Comparison of ENCODE assay signal across 44 cellular contexts in the genomic region with DNA sequence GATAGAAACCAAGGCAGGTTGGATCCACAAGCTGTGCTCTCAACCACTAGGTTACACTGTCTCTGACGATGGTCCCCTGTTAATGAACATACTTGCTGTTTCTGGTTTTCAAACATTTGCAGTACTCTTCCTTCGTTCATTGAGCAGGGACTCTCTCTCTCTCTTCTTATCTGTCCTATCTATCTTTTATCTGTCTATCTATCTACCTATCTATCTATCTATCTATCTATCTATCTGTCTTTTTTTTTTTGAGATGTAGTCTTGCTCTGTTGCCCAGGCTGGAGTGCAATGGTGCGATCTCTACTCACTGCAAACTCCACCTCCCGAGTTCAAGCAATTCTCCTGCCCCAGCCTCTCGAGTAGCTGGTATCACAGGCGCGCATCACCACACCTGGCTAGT. TPM values are rescaled to one million over a fixed set of nuclear protein-coding genes. Genes with fewer than 3 reads are reported as not detected.
"Had no signal": no experiment of that assay in that cellular context is flagged by ENCODE, and none has a peak within 500 bp of the region (broad histone marks: within the 10 kb centered on the region; RNA-seq: fewer than 3 reads in every experiment).

No MANE protein-coding gene starts in this region.

- H3K27me3 ChIP-seq: ascending aorta, body of pancreas, brain microvascular endothelial cell, cardiac muscle cell had no signal

- H3K27ac Mint-ChIP-seq: activated naive CD4-positive, alpha-beta T cell treated with anti-CD3 and anti-CD28 coated beads for 36 hours; activated naive CD4-positive, alpha-beta T cell treated with anti-CD3 and anti-CD28 coated beads, Interleukin-2, amount 10 ng/mL, durations not matched to agents 7 days and 5 days; activated naive CD4-positive, alpha-beta T cell treated with anti-CD3 and anti-CD28 coated beads, Interleukin-2, amount 50 U/mL, for 24 hours; activated naive CD4-positive, alpha-beta T cell treated with anti-CD3 and anti-CD28 coated beads, Interleukin-2, amount 50 U/mL, for 72 hours; activated naive CD8-positive, alpha-beta T cell; activated naive CD8-positive, alpha-beta T cell treated with anti-CD3 and anti-CD28 coated beads for 36 hours; activated naive CD8-positive, alpha-beta T cell treated with anti-CD3 and anti-CD28 coated beads, Interleukin-2, amount 10 ng/mL, durations not matched to agents 7 days and 5 days; activated naive CD8-positive, alpha-beta T cell treated with anti-CD3 and anti-CD28 coated beads, Interleukin-2, amount 50 U/mL, for 24 hours; activated T-cell treated with anti-CD3 and anti-CD28 coated beads, Interleukin-2, amount 50 U/mL, for 24 hours; activated T-cell treated with anti-CD3 and anti-CD28 coated beads, Interleukin-2, amount 50 U/mL, for 72 hours; activated T-helper 1 cell treated with anti-CD3 and anti-CD28 coated beads, Interleukin-12 subunit alpha, Interleukin-12 subunit beta, Interleukin-2, Interleukin-4 antibody, amounts not matched to agents 30 ng/mL and 10 ng/mL and 1 ng/mL, durations not matched to agents 14 hours and 24 hours and 36 hours; activated T-helper 17 cell treated with anti-CD3 and anti-CD28 coated beads, Interleukin-2, amount 50 U/mL, for 72 hours; activated T-helper 2 cell treated with anti-CD3 and anti-CD28 coated beads, Interferon-gamma antibody, Interleukin-2, Interleukin-4, amounts not matched to agents 10 μg/mL and 5 μg/mL and 100 μg/mL, durations not matched to agents 14 hours and 24 hours and 36 hours had no signal

- H3K27me3 Mint-ChIP-seq: activated naive CD4-positive, alpha-beta T cell treated with anti-CD3 and anti-CD28 coated beads, Interleukin-2, amount 10 ng/mL, durations not matched to agents 7 days and 5 days; activated naive CD4-positive, alpha-beta T cell treated with anti-CD3 and anti-CD28 coated beads, Interleukin-2, amount 50 U/mL, for 24 hours; activated naive CD8-positive, alpha-beta T cell; activated naive CD8-positive, alpha-beta T cell treated with anti-CD3 and anti-CD28 coated beads, Interleukin-2, amount 10 ng/mL, durations not matched to agents 7 days and 5 days; activated naive CD8-positive, alpha-beta T cell treated with anti-CD3 and anti-CD28 coated beads, Interleukin-2, amount 50 U/mL, for 24 hours; activated T-helper 17 cell treated with anti-CD3 and anti-CD28 coated beads, Interleukin-2, amount 50 U/mL, for 72 hours had no signal

- H3K4me3 Mint-ChIP-seq: activated naive CD4-positive, alpha-beta T cell treated with anti-CD3 and anti-CD28 coated beads for 36 hours; activated naive CD4-positive, alpha-beta T cell treated with anti-CD3 and anti-CD28 coated beads, Interleukin-2, amount 10 ng/mL, durations not matched to agents 7 days and 5 days; activated naive CD4-positive, alpha-beta T cell treated with anti-CD3 and anti-CD28 coated beads, Interleukin-2, amount 50 U/mL, for 24 hours; activated naive CD8-positive, alpha-beta T cell; activated naive CD8-positive, alpha-beta T cell treated with anti-CD3 and anti-CD28 coated beads for 36 hours; activated naive CD8-positive, alpha-beta T cell treated with anti-CD3 and anti-CD28 coated beads, Interleukin-2, amount 10 ng/mL, durations not matched to agents 7 days and 5 days; activated naive CD8-positive, alpha-beta T cell treated with anti-CD3 and anti-CD28 coated beads, Interleukin-2, amount 50 U/mL, for 24 hours; activated T-cell treated with anti-CD3 and anti-CD28 coated beads, Interleukin-2, amount 50 U/mL, for 24 hours; activated T-cell treated with anti-CD3 and anti-CD28 coated beads, Interleukin-2, amount 50 U/mL, for 4 hours; activated T-cell treated with anti-CD3 and anti-CD28 coated beads, Interleukin-2, amount 50 U/mL, for 72 hours; activated T-helper 1 cell treated with anti-CD3 and anti-CD28 coated beads, Interleukin-12 subunit alpha, Interleukin-12 subunit beta, Interleukin-2, Interleukin-4 antibody, amounts not matched to agents 30 ng/mL and 10 ng/mL and 1 ng/mL, durations not matched to agents 14 hours and 24 hours and 36 hours; activated T-helper 17 cell treated with anti-CD3 and anti-CD28 coated beads, Interleukin-2, amount 50 U/mL, for 72 hours; brain; central memory CD8-positive, alpha-beta T cell had no signal

- ATAC-seq: activated naive CD4-positive, alpha-beta T cell treated with anti-CD3 and anti-CD28 coated beads, Interleukin-2, amount 50 U/mL, for 72 hours; activated naive CD8-positive, alpha-beta T cell treated with anti-CD3 and anti-CD28 coated beads, Interleukin-2, amount 50 U/mL, for 24 hours; activated T-cell treated with anti-CD3 and anti-CD28 coated beads, Interleukin-2, amount 50 U/mL, for 4 hours; activated T-cell treated with anti-CD3 and anti-CD28 coated beads, Interleukin-2, amount 50 U/mL, for 72 hours; activated T-helper 17 cell treated with anti-CD3 and anti-CD28 coated beads, Interleukin-2, amount 50 U/mL, for 72 hours; body of pancreas had no signal

- H3K9me3 Mint-ChIP-seq: activated naive CD4-positive, alpha-beta T cell treated with anti-CD3 and anti-CD28 coated beads for 36 hours; activated naive CD4-positive, alpha-beta T cell treated with anti-CD3 and anti-CD28 coated beads, Interleukin-2, amount 10 ng/mL, durations not matched to agents 7 days and 5 days; activated naive CD4-positive, alpha-beta T cell treated with anti-CD3 and anti-CD28 coated beads, Interleukin-2, amount 50 U/mL, for 24 hours; activated naive CD4-positive, alpha-beta T cell treated with anti-CD3 and anti-CD28 coated beads, Interleukin-2, amount 50 U/mL, for 72 hours; activated naive CD8-positive, alpha-beta T cell treated with anti-CD3 and anti-CD28 coated beads for 36 hours; activated naive CD8-positive, alpha-beta T cell treated with anti-CD3 and anti-CD28 coated beads, Interleukin-2, amount 10 ng/mL, durations not matched to agents 7 days and 5 days; activated naive CD8-positive, alpha-beta T cell treated with anti-CD3 and anti-CD28 coated beads, Interleukin-2, amount 50 U/mL, for 24 hours; activated T-cell treated with anti-CD3 and anti-CD28 coated beads, Interleukin-2, amount 50 U/mL, for 24 hours; activated T-cell treated with anti-CD3 and anti-CD28 coated beads, Interleukin-2, amount 50 U/mL, for 4 hours; activated T-cell treated with anti-CD3 and anti-CD28 coated beads, Interleukin-2, amount 50 U/mL, for 72 hours; activated T-helper 1 cell treated with anti-CD3 and anti-CD28 coated beads, Interleukin-12 subunit alpha, Interleukin-12 subunit beta, Interleukin-2, Interleukin-4 antibody, amounts not matched to agents 30 ng/mL and 10 ng/mL and 1 ng/mL, durations not matched to agents 14 hours and 24 hours and 36 hours; activated T-helper 17 cell treated with anti-CD3 and anti-CD28 coated beads, Interleukin-2, amount 50 U/mL, for 72 hours; activated T-helper 2 cell treated with anti-CD3 and anti-CD28 coated beads, Interferon-gamma antibody, Interleukin-2, Interleukin-4, amounts not matched to agents 10 μg/mL and 5 μg/mL and 100 μg/mL, durations not matched to agents 14 hours and 24 hours and 36 hours; brain; central memory CD8-positive, alpha-beta T cell had no signal

- DNase-seq: activated effector memory CD4-positive, alpha-beta T cell treated with anti-CD3 and anti-CD28 coated beads, Interleukin-2, amount 50 U/mL, for 16 hours; activated effector memory CD4-positive, alpha-beta T cell treated with Interleukin-2 at 50 U/mL for 16 hours; activated gamma-delta T cell; activated gamma-delta T cell treated with Interleukin-2 at 50 U/mL for 16 hours; activated naive CD4-positive, alpha-beta T cell; activated naive CD4-positive, alpha-beta T cell treated with anti-CD3 and anti-CD28 coated beads for 36 hours; activated naive CD4-positive, alpha-beta T cell treated with anti-CD3 and anti-CD28 coated beads, Interleukin-2, amount 10 ng/mL, durations not matched to agents 7 days and 5 days; activated naive CD4-positive, alpha-beta T cell treated with anti-CD3 and anti-CD28 coated beads, Interleukin-2, amount 50 U/mL, for 16 hours; activated naive CD4-positive, alpha-beta T cell treated with Interleukin-2 at 50 U/mL for 16 hours; activated naive CD8-positive, alpha-beta T cell treated with anti-CD3 and anti-CD28 coated beads for 36 hours; activated naive CD8-positive, alpha-beta T cell treated with anti-CD3 and anti-CD28 coated beads, Interleukin-2, amount 10 ng/mL, durations not matched to agents 7 days and 5 days; activated naive CD8-positive, alpha-beta T cell treated with anti-CD3 and anti-CD28 coated beads, Interleukin-2, amount 50 U/mL, for 24 hours; activated T-cell treated with anti-CD3 and anti-CD28 coated beads, Interleukin-2, amount 50 U/mL, for 1 hour; activated T-cell treated with anti-CD3 and anti-CD28 coated beads, Interleukin-2, amount 50 U/mL, for 24 hours; activated T-cell treated with anti-CD3 and anti-CD28 coated beads, Interleukin-2, amount 50 U/mL, for 4 hours; activated T-cell treated with anti-CD3 and anti-CD28 coated beads, Interleukin-2, amount 50 U/mL, for 48 hours; activated T-cell treated with anti-CD3 and anti-CD28 coated beads, Interleukin-2, amount 50 U/mL, for 72 hours; amniotic stem cell; amygdala; anterior cingulate cortex; aorta; caudate nucleus; central memory CD4-positive, alpha-beta T cell; cerebellar nuclear complex had no signal

- H3K4me1 ChIP-seq: adrenal gland, ascending aorta, body of pancreas, breast epithelium had no signal

- H3K27ac ChIP-seq: adrenal gland, ascending aorta, body of pancreas, brain microvascular endothelial cell, breast epithelium, cardiac muscle cell had no signal

- H3K4me1 Mint-ChIP-seq: activated naive CD4-positive, alpha-beta T cell treated with anti-CD3 and anti-CD28 coated beads, Interleukin-2, amount 10 ng/mL, durations not matched to agents 7 days and 5 days; activated naive CD4-positive, alpha-beta T cell treated with anti-CD3 and anti-CD28 coated beads, Interleukin-2, amount 50 U/mL, for 24 hours; activated naive CD8-positive, alpha-beta T cell treated with anti-CD3 and anti-CD28 coated beads for 36 hours; activated naive CD8-positive, alpha-beta T cell treated with anti-CD3 and anti-CD28 coated beads, Interleukin-2, amount 10 ng/mL, durations not matched to agents 7 days and 5 days; activated naive CD8-positive, alpha-beta T cell treated with anti-CD3 and anti-CD28 coated beads, Interleukin-2, amount 50 U/mL, for 24 hours; activated T-helper 17 cell treated with anti-CD3 and anti-CD28 coated beads, Interleukin-2, amount 50 U/mL, for 72 hours; central memory CD8-positive, alpha-beta T cell had no signal

- H3K36me3 Mint-ChIP-seq: activated naive CD4-positive, alpha-beta T cell treated with anti-CD3 and anti-CD28 coated beads, Interleukin-2, amount 10 ng/mL, durations not matched to agents 7 days and 5 days; activated naive CD4-positive, alpha-beta T cell treated with anti-CD3 and anti-CD28 coated beads, Interleukin-2, amount 50 U/mL, for 24 hours; activated naive CD4-positive, alpha-beta T cell treated with anti-CD3 and anti-CD28 coated beads, Interleukin-2, amount 50 U/mL, for 72 hours; activated naive CD8-positive, alpha-beta T cell; activated naive CD8-positive, alpha-beta T cell treated with anti-CD3 and anti-CD28 coated beads for 36 hours; activated naive CD8-positive, alpha-beta T cell treated with anti-CD3 and anti-CD28 coated beads, Interleukin-2, amount 10 ng/mL, durations not matched to agents 7 days and 5 days; brain had no signal

- H3K4me3 ChIP-seq: adrenal gland, ascending aorta, body of pancreas, breast epithelium, cardiac muscle cell had no signal

- H3K9me3 ChIP-seq: adrenal gland, ascending aorta, body of pancreas, breast epithelium had no signal

- H3K36me3 ChIP-seq: adrenal gland, ascending aorta, brain microvascular endothelial cell, breast epithelium, cardiac muscle cell had no signal

RNA-seq across cellular contexts. Expression of a gene that starts 9.4 kb away (rescaled TPM):
- total RNA-seq: activated naive CD4-positive, alpha-beta T cell treated with anti-CD3 and anti-CD28 coated beads for 36 hours; activated naive CD4-positive, alpha-beta T cell treated with anti-CD3 and anti-CD28 coated beads, Interleukin-2, amount 50 U/mL, for 72 hours; activated naive CD8-positive, alpha-beta T cell treated with anti-CD3 and anti-CD28 coated beads for 36 hours; activated naive CD8-positive, alpha-beta T cell treated with anti-CD3 and anti-CD28 coated beads, Interleukin-2, amount 10 ng/mL, durations not matched to agents 7 days and 5 days; activated T-cell treated with anti-CD3 and anti-CD28 coated beads, Interleukin-2, amount 50 U/mL, for 4 hours; activated T-cell treated with anti-CD3 and anti-CD28 coated beads, Interleukin-2, amount 50 U/mL, for 72 hours; activated T-helper 1 cell treated with anti-CD3 and anti-CD28 coated beads, Interleukin-12 subunit alpha, Interleukin-12 subunit beta, Interleukin-2, Interleukin-4 antibody, amounts not matched to agents 30 ng/mL and 10 ng/mL and 1 ng/mL, durations not matched to agents 14 hours and 24 hours and 36 hours; activated T-helper 17 cell treated with anti-CD3 and anti-CD28 coated beads, Interleukin-2, amount 50 U/mL, for 72 hours; activated T-helper 2 cell treated with anti-CD3 and anti-CD28 coated beads, Interferon-gamma antibody, Interleukin-2, Interleukin-4, amounts not matched to agents 10 μg/mL and 5 μg/mL and 100 μg/mL, durations not matched to agents 14 hours and 24 hours and 36 hours; adrenal gland; aorta; ascending aorta; astrocyte; body of pancreas; breast epithelium; bronchial epithelial cell; cardiac muscle cell; cardiac septum; cerebellum; chondrocyte had no signal
- polyA plus RNA-seq: adipose tissue, adrenal gland, aorta, cardiac muscle cell had no signal
